Comparison of ENCODE assay signal across 29 cellular contexts in the genomic region with DNA sequence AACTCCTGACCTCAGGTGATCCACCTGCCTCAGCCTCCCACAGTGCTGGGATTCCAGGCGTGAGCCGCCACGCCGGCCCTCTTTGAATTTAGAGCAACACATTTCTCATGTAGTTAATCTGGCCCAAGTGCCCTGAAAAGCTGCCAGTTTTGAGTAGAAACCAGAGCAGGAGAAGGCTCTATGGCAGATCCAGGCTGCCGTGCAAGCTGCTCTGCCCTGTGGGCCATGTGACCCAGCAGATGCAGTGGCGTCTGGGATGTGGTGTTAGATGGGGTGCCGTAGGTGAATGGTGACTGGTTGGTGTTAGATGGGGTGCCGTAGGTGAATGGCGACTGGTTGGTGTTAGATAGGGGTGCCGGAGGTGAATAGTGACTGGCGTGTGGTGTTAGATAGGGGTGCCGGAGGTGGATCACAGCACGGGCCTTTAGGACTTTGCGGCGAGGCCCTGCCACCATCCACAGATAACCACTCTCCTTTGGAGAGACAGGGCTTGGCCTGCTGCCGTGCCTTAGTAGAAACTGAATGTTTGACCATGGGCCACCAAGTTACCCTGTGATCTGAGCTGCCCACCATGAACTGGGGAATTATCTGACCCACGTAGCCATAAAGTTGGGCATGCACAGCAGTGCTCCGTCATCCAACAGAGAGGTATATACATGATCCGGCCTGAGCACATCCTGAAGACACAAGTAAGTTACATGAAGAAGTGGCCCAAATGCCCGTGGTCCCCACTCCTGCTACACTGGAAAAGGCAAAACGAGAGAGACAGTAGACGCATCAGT. TPM values are rescaled to one million over a fixed set of nuclear protein-coding genes. Genes with fewer than 3 reads are reported as not detected.
"Had no signal": no experiment of that assay in that cellular context is flagged by ENCODE, and none has a peak within 500 bp of the region (broad histone marks: within the 10 kb centered on the region; RNA-seq: fewer than 3 reads in every experiment).

No MANE protein-coding gene starts in this region.

- H3K4me3 ChIP-seq: dorsolateral prefrontal cortex, esophagus squamous epithelium, heart right ventricle, left ventricle myocardium inferior, lower lobe of right lung, mucosa of descending colon, ovary, suprapubic skin, transverse colon, upper lobe of right lung, uterus had no signal

- H3K36me3 ChIP-seq: esophagus squamous epithelium, heart right ventricle, left ventricle myocardium inferior, lower lobe of right lung, ovary, suprapubic skin, transverse colon, upper lobe of right lung, uterus had no signal

- H3K9me3 Mint-ChIP-seq: natural killer cell treated with Interleukin-12 subunit alpha and Interleukin-12 subunit beta and Interleukin-15 and Interleukin-18, amount 100 ng/mL, for 72 hours had no signal

- H3K4me1 ChIP-seq: esophagus squamous epithelium, heart right ventricle, left ventricle myocardium inferior, suprapubic skin, transverse colon, upper lobe of right lung, uterus had no signal

- H3K27ac Mint-ChIP-seq: endodermal cell; mesothelial cell of epicardium; natural killer cell treated with Interleukin-12 subunit alpha and Interleukin-12 subunit beta and Interleukin-15 and Interleukin-18, amount 100 ng/mL, for 72 hours; stimulated activated naive CD8-positive, alpha-beta T cell treated with anti-CD3 and anti-CD28 coated beads, Interleukin-15, amount 100 ng/mL, for 72 hours had no signal

- H3K36me3 Mint-ChIP-seq: mesothelial cell of epicardium, naive B cell had no signal

- H3K9me3 ChIP-seq: lower lobe of right lung, mucosa of descending colon, ovary, transverse colon, upper lobe of right lung, uterus had no signal

- DNase-seq: caudate nucleus; cerebellar nuclear complex; dorsolateral prefrontal cortex; effector CD8-positive, alpha-beta T cell; endodermal cell; esophagus squamous epithelium; foreskin melanocyte; glutamatergic neuron; heart right ventricle; hippocampal formation; left colon; left ventricle myocardium inferior; lower lobe of right lung; mucosa of descending colon; naive B cell; stimulated activated naive CD4-positive, alpha-beta T cell; stimulated activated naive CD8-positive, alpha-beta T cell treated with anti-CD3 and anti-CD28 coated beads, Interleukin-15, amount 100 ng/mL, for 72 hours; transverse colon; upper lobe of right lung; uterus had no signal

- H3K27me3 ChIP-seq: dorsolateral prefrontal cortex, ovary, suprapubic skin, upper lobe of right lung, uterus had no signal

- H3K27me3 Mint-ChIP-seq: stimulated activated naive CD8-positive, alpha-beta T cell treated with anti-CD3 and anti-CD28 coated beads, Interleukin-15, amount 100 ng/mL, for 72 hours had no signal

- H3K27ac ChIP-seq: dorsolateral prefrontal cortex, esophagus squamous epithelium, heart right ventricle, left ventricle myocardium inferior, lower lobe of right lung, ovary, suprapubic skin, transverse colon, upper lobe of right lung, uterus had no signal

- H3K4me3 Mint-ChIP-seq: endodermal cell; mesothelial cell of epicardium; naive B cell; natural killer cell treated with Interleukin-12 subunit alpha and Interleukin-12 subunit beta and Interleukin-15 and Interleukin-18, amount 100 ng/mL, for 72 hours; neural crest cell; stimulated activated naive CD8-positive, alpha-beta T cell treated with anti-CD3 and anti-CD28 coated beads, Interleukin-15, amount 100 ng/mL, for 72 hours had no signal

- H3K4me1 Mint-ChIP-seq: mesothelial cell of epicardium; naive B cell; stimulated activated naive CD8-positive, alpha-beta T cell treated with anti-CD3 and anti-CD28 coated beads, Interleukin-15, amount 100 ng/mL, for 72 hours had no signal

RNA-seq across cellular contexts. Expression of gene ASCL2, which starts 32.7 kb away (rescaled TPM):
- total RNA-seq: endodermal cell, endothelial cell of umbilical vein, kidney epithelial cell, left ventricle myocardium inferior, pulmonary artery endothelial cell, skeletal muscle tissue had no signal
- polyA plus RNA-seq: endothelial cell of umbilical vein had no signal
